Comparison of ENCODE assay signal across 11 cellular contexts in the genomic region with DNA sequence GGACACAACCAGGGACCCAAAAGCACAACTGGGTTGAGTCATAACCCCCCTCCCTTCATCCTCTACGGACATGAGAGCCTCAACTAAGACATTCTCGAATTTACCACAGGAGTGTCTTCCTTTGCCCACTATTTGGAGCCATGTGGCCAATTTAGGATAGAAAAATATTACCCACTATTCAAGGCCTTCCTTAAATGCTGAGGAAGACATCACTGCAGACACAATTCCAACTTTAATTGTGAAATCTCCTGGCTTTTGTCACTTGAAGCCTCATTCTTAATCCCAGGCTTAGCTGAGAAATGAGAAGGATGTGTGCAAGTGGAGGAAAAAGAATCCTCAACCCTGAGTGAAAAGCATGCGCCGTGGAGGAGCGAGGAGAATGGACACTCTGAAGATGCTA. TPM values are rescaled to one million over a fixed set of nuclear protein-coding genes. Genes with fewer than 3 reads are reported as not detected.
DNase-seq lines count a peak whose midpoint lies in the region; ATAC-seq and TF ChIP-seq lines count a peak whose summit lies in the region.
"Had no signal": no experiment of that assay in that cellular context is flagged by ENCODE, and none has a peak within 500 bp of the region (broad histone marks: within the 10 kb centered on the region; RNA-seq: fewer than 3 reads in every experiment).

No MANE protein-coding gene starts in this region.

- peaks cover 90% of the 10 kb centered on the region for H3K4me1 Mint-ChIP-seq in nephron progenitor cell
- H3K4me1 Mint-ChIP-seq: stimulated activated effector memory CD8-positive, alpha-beta T cell treated with anti-CD3 and anti-CD28 coated beads, Interleukin-12 subunit alpha, Interleukin-12 subunit beta, amount 100 ng/mL, for 72 hours had no signal

- H3K27me3 ChIP-seq in heart left ventricle, result no peaks in the 10 kb centered on the region
- no peaks in the 10 kb centered on the region for H3K27me3 ChIP-seq in esophagus muscularis mucosa
- no peaks in the 10 kb centered on the region for H3K27me3 ChIP-seq in uterus

- TF ChIP-seq POLR2A in heart left ventricle (IDR thresholded peaks at IDR 0.05) (no peak), esophagus muscularis mucosa (IDR thresholded peaks at IDR 0.05; ENCODE audit: low read depth) (no peak), uterus (IDR thresholded peaks at IDR 0.05) (no peak)

- no peak overlapping the region for H3K4me3 Mint-ChIP-seq in nephron progenitor cell
- H3K4me3 Mint-ChIP-seq: stimulated activated effector memory CD8-positive, alpha-beta T cell treated with anti-CD3 and anti-CD28 coated beads, Interleukin-12 subunit alpha, Interleukin-12 subunit beta, amount 100 ng/mL, for 72 hours had no signal

- intact Hi-C loops in heart left ventricle (cut with DNase I), result loop anchor here in 5 of 10 donors (5.0 to 10.0 kb wide), 4 partner anchors 66 to 234 kb away; no protein-coding TSS in a partner anchor
- intact Hi-C loops in left ventricle myocardium superior (cut with micrococcal nuclease), result no loop called here
- intact Hi-C loops in esophagus muscularis mucosa (cut with DNase I), result loop anchor here (5.0 to 10.0 kb wide), 2 partner anchors 56 to 154 kb away; no protein-coding TSS in a partner anchor
- intact Hi-C loops in uterus (cut with DNase I; ENCODE audit: low total_unique reads), result no loop called here

- H3K9me3 ChIP-seq in heart left ventricle (no peaks in the 10 kb centered on the region), esophagus muscularis mucosa (no peaks in the 10 kb centered on the region), uterus (no peaks in the 10 kb centered on the region)

- no peak for TF ChIP-seq EP300 in esophagus muscularis mucosa (IDR thresholded peaks at IDR 0.05)

- no peaks in the 10 kb centered on the region for H3K27me3 Mint-ChIP-seq in nephron progenitor cell (ENCODE audit: low read depth, poor library complexity)

- no peak for TF ChIP-seq CTCF in heart left ventricle (IDR thresholded peaks at IDR 0.05)
- TF ChIP-seq CTCF in esophagus muscularis mucosa (IDR thresholded peaks at IDR 0.05), result no peak
- TF ChIP-seq CTCF in nephron progenitor cell (IDR thresholded peaks at IDR 0.05), result no peak
- no peak for TF ChIP-seq CTCF in uterus (IDR thresholded peaks at IDR 0.05)

- H3K36me3 Mint-ChIP-seq in nephron progenitor cell (ENCODE audit: low read depth), result peaks cover 49% of the 10 kb centered on the region
- H3K36me3 Mint-ChIP-seq: stimulated activated effector memory CD8-positive, alpha-beta T cell treated with anti-CD3 and anti-CD28 coated beads, Interleukin-12 subunit alpha, Interleukin-12 subunit beta, amount 100 ng/mL, for 72 hours had no signal

- H3K27ac ChIP-seq in heart left ventricle, result peak overlapping the region in 8 of 12 donors; percentile 13 to 72 (median 49)
- H3K27ac ChIP-seq in esophagus muscularis mucosa (replicated peaks in 1 of 4), result peak overlapping the region; percentile 95 to 99 (median 98)
- H3K27ac ChIP-seq in uterus, result peak overlapping the region; percentile 62 to 82

- H3K36me3 ChIP-seq in heart left ventricle (peaks cover 0 to 7% (median 0%) of the 10 kb centered on the region in 9 donors), esophagus muscularis mucosa (peaks cover 0 to 10% (median 6%) of the 10 kb centered on the region in 4 donors), uterus (no peaks in the 10 kb centered on the region)

- peak overlapping the region; percentile 93 for H3K27ac Mint-ChIP-seq in nephron progenitor cell
- H3K27ac Mint-ChIP-seq: stimulated activated effector memory CD8-positive, alpha-beta T cell treated with anti-CD3 and anti-CD28 coated beads, Interleukin-12 subunit alpha, Interleukin-12 subunit beta, amount 100 ng/mL, for 72 hours had no signal

- 66 to 75% (median 72%) methylated on average over 5 of the region's 5 CpGs for WGBS in heart left ventricle, 4 donors
- 42% methylated on average over 5 of the region's 5 CpGs for WGBS in esophagus muscularis mucosa

- ATAC-seq in heart left ventricle (no peak), left ventricle myocardium superior (no peak), HG02973 (IDR thresholded peaks at IDR 0.05; ENCODE audit: unreplicated experiment) (no peak)
- ATAC-seq: stimulated activated effector memory CD8-positive, alpha-beta T cell treated with anti-CD3 and anti-CD28 coated beads, Interleukin-12 subunit alpha, Interleukin-12 subunit beta, amount 100 ng/mL, for 72 hours had no signal

- H3K9me3 Mint-ChIP-seq in nephron progenitor cell, result no peaks in the 10 kb centered on the region
- H3K9me3 Mint-ChIP-seq: stimulated activated effector memory CD8-positive, alpha-beta T cell treated with anti-CD3 and anti-CD28 coated beads, Interleukin-12 subunit alpha, Interleukin-12 subunit beta, amount 100 ng/mL, for 72 hours had no signal

- no peak for DNase-seq in heart left ventricle
- no peak for DNase-seq in left ventricle myocardium superior
- no peak for DNase-seq in esophagus muscularis mucosa (ENCODE audit: extremely low spot score)
- no peak for DNase-seq in nephron progenitor cell
- no peak for DNase-seq in uterus
- DNase-seq in KG1 (lab: John Stamatoyannopoulos, UW), result no peak
- no peak for DNase-seq in SW480 (ENCODE audit: low spot score)
- DNase-seq: activated CD4-positive, alpha-beta T cell treated with anti-CD3 and anti-CD28 coated beads, Interleukin-2, amount 50 U/mL, for 48 hours; MM.1S had no signal

- peaks cover 23 to 98% (median 82%) of the 10 kb centered on the region in 12 donors for H3K4me1 ChIP-seq in heart left ventricle
- peaks cover 92 to 100% (median 99%) of the 10 kb centered on the region in 4 donors for H3K4me1 ChIP-seq in esophagus muscularis mucosa
- H3K4me1 ChIP-seq in uterus, result peaks cover 26 to 48% of the 10 kb centered on the region in 2 donors

- no peak overlapping the region for H3K4me3 ChIP-seq in heart left ventricle
- H3K4me3 ChIP-seq in esophagus muscularis mucosa, result peak overlapping the region in 1 of 4 donors; percentile 28
- no peak overlapping the region for H3K4me3 ChIP-seq in uterus

RNA-seq across cellular contexts. Expression of a gene that starts 11.8 kb away (rescaled TPM):
- total RNA-seq in heart left ventricle, result 10 to 100 TPM; 23.9 to 45.5 (median 30.0) TPM
- polyA plus RNA-seq in heart left ventricle, result 10 to 100 TPM; 10.1 to 29.1 TPM
- total RNA-seq in left ventricle myocardium superior, result 29.3 TPM
- 100 to 1,000 TPM in 1 of 4 donors, 10 to 100 TPM in 3; 69.7 to 125 (median 84.7) TPM for total RNA-seq in esophagus muscularis mucosa
- total RNA-seq in uterus, result 100 to 1,000 TPM in 1 of 4 donors, 10 to 100 TPM in 3; 65.9 to 129 (median 71.2) TPM
